Comparison of ENCODE assay signal across 1 cellular context in the genomic region with DNA sequence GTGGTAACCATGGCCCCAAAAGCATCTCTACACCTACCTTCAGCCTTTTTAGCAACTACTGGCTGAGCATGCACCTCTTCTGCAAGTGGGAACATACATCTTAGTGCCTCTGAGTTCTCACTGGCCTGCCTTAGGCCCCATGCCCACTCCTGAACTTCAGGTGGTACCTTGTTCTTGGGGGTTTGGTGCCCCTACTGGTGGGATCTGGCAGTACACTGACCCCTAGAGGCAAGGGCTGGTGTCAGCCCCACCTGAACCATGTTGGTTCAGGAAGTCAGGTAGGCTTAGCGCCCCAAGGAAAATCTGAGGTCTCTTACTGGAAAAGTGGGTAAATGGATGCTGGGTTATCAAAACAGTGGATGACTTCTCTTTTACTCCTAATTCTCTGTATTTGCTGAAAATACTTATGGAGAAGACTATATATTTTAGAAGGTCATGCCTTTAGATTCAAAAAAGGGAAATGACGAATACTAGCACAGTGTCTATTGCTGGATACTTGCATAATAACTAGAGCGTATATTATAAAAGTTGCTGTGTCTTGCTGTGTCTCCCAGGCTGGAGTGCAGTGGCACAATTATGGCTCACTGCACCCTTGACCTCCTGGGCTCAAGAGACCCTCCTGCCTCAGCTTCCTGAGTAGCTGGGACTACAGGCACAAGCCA.
TF ChIP-seq lines count a peak whose summit lies in the region.

No MANE protein-coding gene starts in this region.

TF ChIP-seq in K562, 482 proteins besides CTCF, POLR2A, EP300 and RAD21 (continued from another document):
- no peak for TF ChIP-seq ZFP91 (CRISPR knock-in tag; IDR thresholded peaks at IDR 0.05)
- no peak for TF ChIP-seq REST (CRISPR knock-in tag; IDR thresholded peaks at IDR 0.05; ENCODE audit: low read depth)
- TF ChIP-seq, protein P1, sequence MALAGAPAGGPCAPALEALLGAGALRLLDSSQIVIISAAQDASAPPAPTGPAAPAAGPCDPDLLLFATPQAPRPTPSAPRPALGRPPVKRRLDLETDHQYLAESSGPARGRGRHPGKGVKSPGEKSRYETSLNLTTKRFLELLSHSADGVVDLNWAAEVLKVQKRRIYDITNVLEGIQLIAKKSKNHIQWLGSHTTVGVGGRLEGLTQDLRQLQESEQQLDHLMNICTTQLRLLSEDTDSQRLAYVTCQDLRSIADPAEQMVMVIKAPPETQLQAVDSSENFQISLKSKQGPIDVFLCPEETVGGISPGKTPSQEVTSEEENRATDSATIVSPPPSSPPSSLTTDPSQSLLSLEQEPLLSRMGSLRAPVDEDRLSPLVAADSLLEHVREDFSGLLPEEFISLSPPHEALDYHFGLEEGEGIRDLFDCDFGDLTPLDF (CRISPR knock-in tag; IDR thresholded peaks at IDR 0.05): no peak
- no peak for TF ChIP-seq SMARCB1 (IDR thresholded peaks at IDR 0.05; ENCODE audit: insufficient read length, low read depth)
- TF ChIP-seq PHF21A (IDR thresholded peaks at IDR 0.05; ENCODE audit: borderline replicate concordance, low read depth): no peak
- TF ChIP-seq NR2C1 (IDR thresholded peaks at IDR 0.05): peak; percentile 48
- no peak for TF ChIP-seq NR2C1 (tag; IDR thresholded peaks at IDR 0.05)
- TF ChIP-seq, protein P2, sequence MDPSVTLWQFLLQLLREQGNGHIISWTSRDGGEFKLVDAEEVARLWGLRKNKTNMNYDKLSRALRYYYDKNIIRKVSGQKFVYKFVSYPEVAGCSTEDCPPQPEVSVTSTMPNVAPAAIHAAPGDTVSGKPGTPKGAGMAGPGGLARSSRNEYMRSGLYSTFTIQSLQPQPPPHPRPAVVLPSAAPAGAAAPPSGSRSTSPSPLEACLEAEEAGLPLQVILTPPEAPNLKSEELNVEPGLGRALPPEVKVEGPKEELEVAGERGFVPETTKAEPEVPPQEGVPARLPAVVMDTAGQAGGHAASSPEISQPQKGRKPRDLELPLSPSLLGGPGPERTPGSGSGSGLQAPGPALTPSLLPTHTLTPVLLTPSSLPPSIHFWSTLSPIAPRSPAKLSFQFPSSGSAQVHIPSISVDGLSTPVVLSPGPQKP (CRISPR knock-in tag; IDR thresholded peaks at IDR 0.05): no peak
- no peak for TF ChIP-seq CREBBP (IDR thresholded peaks at IDR 0.05; ENCODE audit: low read depth, low read length)
- no peak for TF ChIP-seq SRSF3 (IDR thresholded peaks at IDR 0.05; ENCODE audit: insufficient read depth, low read length)
- TF ChIP-seq CHD4 (IDR thresholded peaks at IDR 0.05; ENCODE audit: insufficient read depth, insufficient replicate concordance, low read depth, low read length, poor library complexity, severe bottlenecking): peak; percentile 51
- TF ChIP-seq, protein P3, sequence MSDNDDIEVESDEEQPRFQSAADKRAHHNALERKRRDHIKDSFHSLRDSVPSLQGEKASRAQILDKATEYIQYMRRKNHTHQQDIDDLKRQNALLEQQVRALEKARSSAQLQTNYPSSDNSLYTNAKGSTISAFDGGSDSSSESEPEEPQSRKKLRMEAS (CRISPR knock-in tag; IDR thresholded peaks at IDR 0.05): 0 out of 2 replicates have a peak, but pooled peaks have one; percentile 19
- TF ChIP-seq SMARCA4 (IDR thresholded peaks at IDR 0.05): no peak
- TF ChIP-seq, protein P4, sequence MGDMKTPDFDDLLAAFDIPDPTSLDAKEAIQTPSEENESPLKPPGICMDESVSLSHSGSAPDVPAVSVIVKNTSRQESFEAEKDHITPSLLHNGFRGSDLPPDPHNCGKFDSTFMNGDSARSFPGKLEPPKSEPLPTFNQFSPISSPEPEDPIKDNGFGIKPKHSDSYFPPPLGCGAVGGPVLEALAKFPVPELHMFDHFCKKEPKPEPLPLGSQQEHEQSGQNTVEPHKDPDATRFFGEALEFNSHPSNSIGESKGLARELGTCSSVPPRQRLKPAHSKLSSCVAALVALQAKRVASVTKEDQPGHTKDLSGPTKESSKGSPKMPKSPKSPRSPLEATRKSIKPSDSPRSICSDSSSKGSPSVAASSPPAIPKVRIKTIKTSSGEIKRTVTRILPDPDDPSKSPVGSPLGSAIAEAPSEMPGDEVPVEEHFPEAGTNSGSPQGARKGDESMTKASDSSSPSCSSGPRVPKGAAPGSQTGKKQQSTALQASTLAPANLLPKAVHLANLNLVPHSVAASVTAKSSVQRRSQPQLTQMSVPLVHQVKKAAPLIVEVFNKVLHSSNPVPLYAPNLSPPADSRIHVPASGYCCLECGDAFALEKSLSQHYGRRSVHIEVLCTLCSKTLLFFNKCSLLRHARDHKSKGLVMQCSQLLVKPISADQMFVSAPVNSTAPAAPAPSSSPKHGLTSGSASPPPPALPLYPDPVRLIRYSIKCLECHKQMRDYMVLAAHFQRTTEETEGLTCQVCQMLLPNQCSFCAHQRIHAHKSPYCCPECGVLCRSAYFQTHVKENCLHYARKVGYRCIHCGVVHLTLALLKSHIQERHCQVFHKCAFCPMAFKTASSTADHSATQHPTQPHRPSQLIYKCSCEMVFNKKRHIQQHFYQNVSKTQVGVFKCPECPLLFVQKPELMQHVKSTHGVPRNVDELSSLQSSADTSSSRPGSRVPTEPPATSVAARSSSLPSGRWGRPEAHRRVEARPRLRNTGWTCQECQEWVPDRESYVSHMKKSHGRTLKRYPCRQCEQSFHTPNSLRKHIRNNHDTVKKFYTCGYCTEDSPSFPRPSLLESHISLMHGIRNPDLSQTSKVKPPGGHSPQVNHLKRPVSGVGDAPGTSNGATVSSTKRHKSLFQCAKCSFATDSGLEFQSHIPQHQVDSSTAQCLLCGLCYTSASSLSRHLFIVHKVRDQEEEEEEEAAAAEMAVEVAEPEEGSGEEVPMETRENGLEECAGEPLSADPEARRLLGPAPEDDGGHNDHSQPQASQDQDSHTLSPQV (IDR thresholded peaks at IDR 0.05): peak; percentile 62; the same call in 1 of the 2 replicates
- TF ChIP-seq E2F5 (CRISPR knock-in tag; IDR thresholded peaks at IDR 0.05): no peak
- peak; percentile 80 for TF ChIP-seq ZBTB33 (CRISPR knock-in tag; IDR thresholded peaks at IDR 0.05)
- TF ChIP-seq RNF2 (IDR thresholded peaks at IDR 0.05): no peak
- no peak for TF ChIP-seq ZNF76 (CRISPR knock-in tag; IDR thresholded peaks at IDR 0.05; ENCODE audit: borderline replicate concordance)
- peak; percentile 76; the same call in 1 of the 2 replicates for TF ChIP-seq CBX1 (IDR thresholded peaks at IDR 0.05; ENCODE audit: low read depth)
- TF ChIP-seq TOE1 (IDR thresholded peaks at IDR 0.05; ENCODE audit: borderline replicate concordance): 0 out of 2 replicates have a peak, but pooled peaks have one; percentile 28
- no peak for TF ChIP-seq TOE1 (CRISPR knock-in tag; IDR thresholded peaks at IDR 0.05; ENCODE audit: borderline replicate concordance, low read depth)
- TF ChIP-seq, protein P5, sequence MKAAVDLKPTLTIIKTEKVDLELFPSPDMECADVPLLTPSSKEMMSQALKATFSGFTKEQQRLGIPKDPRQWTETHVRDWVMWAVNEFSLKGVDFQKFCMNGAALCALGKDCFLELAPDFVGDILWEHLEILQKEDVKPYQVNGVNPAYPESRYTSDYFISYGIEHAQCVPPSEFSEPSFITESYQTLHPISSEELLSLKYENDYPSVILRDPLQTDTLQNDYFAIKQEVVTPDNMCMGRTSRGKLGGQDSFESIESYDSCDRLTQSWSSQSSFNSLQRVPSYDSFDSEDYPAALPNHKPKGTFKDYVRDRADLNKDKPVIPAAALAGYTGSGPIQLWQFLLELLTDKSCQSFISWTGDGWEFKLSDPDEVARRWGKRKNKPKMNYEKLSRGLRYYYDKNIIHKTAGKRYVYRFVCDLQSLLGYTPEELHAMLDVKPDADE (conservative IDR thresholded peaks at IDR 0.05; ENCODE audit: control insufficient read depth, low read depth, low read length): no peak
- TF ChIP-seq GABPB1 (CRISPR knock-in tag; IDR thresholded peaks at IDR 0.05): 0 out of 2 replicates have a peak, but pooled peaks have one; percentile 27
- TF ChIP-seq, protein P6, sequence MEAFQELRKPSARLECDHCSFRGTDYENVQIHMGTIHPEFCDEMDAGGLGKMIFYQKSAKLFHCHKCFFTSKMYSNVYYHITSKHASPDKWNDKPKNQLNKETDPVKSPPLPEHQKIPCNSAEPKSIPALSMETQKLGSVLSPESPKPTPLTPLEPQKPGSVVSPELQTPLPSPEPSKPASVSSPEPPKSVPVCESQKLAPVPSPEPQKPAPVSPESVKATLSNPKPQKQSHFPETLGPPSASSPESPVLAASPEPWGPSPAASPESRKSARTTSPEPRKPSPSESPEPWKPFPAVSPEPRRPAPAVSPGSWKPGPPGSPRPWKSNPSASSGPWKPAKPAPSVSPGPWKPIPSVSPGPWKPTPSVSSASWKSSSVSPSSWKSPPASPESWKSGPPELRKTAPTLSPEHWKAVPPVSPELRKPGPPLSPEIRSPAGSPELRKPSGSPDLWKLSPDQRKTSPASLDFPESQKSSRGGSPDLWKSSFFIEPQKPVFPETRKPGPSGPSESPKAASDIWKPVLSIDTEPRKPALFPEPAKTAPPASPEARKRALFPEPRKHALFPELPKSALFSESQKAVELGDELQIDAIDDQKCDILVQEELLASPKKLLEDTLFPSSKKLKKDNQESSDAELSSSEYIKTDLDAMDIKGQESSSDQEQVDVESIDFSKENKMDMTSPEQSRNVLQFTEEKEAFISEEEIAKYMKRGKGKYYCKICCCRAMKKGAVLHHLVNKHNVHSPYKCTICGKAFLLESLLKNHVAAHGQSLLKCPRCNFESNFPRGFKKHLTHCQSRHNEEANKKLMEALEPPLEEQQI (IDR thresholded peaks at IDR 0.05): peak; percentile 86
- TF ChIP-seq, protein P7, sequence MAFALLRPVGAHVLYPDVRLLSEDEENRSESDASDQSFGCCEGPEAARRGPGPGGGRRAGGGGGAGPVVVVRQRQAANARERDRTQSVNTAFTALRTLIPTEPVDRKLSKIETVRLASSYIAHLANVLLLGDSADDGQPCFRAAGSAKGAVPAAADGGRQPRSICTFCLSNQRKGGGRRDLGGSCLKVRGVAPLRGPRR (CRISPR knock-in tag; IDR thresholded peaks at IDR 0.05): no peak
- 0 out of 2 replicates have a peak, but pooled peaks have one; percentile 23 for TF ChIP-seq SMARCA5 (IDR thresholded peaks at IDR 0.05)
- TF ChIP-seq SMC3 (conservative IDR thresholded peaks at IDR 0.05; ENCODE audit: insufficient read depth, low read depth, low read length): peak; percentile 66; the same call in 1 of the 2 replicates
- TF ChIP-seq GATAD2B (IDR thresholded peaks at IDR 0.05; ENCODE audit: borderline replicate concordance): 0 out of 2 replicates have a peak, but pooled peaks have one; percentile 16
- TF ChIP-seq GTF2E2 (tag; IDR thresholded peaks at IDR 0.05): no peak
- TF ChIP-seq CSDE1 (IDR thresholded peaks at IDR 0.05): no peak
- no peak for TF ChIP-seq TBP (optimal IDR thresholded peaks at IDR 0.05; ENCODE audit: low read depth, low read length)
